26 cellular contexts compared by ENCODE assay signal in the genomic region with DNA sequence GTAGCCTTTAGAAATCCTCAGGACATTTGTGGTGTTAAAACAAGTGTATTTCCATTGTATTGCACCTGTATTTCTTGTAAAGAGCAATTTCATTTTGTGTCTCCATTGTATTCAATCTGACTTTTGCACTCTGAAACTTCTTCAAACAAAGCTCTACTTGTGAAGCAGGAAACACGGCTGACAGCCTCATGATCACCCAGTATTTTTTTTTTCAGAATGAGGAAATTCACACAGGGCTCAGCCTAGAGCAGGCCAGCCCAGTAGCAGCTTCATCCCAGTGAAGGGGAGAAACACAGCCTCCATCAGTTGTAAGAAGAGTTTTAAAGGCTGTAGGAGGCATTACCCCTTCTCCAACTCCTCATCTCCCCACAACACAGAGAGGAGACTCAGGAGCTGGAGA.
DNase-seq lines count a peak whose midpoint lies in the region; ATAC-seq and TF ChIP-seq lines count a peak whose summit lies in the region.
"Had no signal": no experiment of that assay in that cellular context is flagged by ENCODE, and none has a peak within 500 bp of the region (broad histone marks: within the 10 kb centered on the region; RNA-seq: fewer than 3 reads in every experiment).

No MANE protein-coding gene starts in this region.

- no peaks in the 10 kb centered on the region for H3K36me3 ChIP-seq in GM06990 (ENCODE audit: control insufficient read depth, insufficient read depth, low read length)
- no peaks in the 10 kb centered on the region for H3K36me3 ChIP-seq in endodermal cell (ENCODE audit: control insufficient read depth, insufficient read depth, low read length)
- H3K36me3 ChIP-seq in left lung: no peaks in the 10 kb centered on the region
- H3K36me3 ChIP-seq: SJCRH30 had no signal

- H3K27ac ChIP-seq in endodermal cell (ENCODE audit: low read depth, low read length) (no peak overlapping the region), left lung (no peak overlapping the region)
- H3K27ac ChIP-seq: SJCRH30, skin epidermis had no signal

- H3K27me3 Mint-ChIP-seq in endodermal cell (ENCODE audit: insufficient read depth): peaks cover 6% of the 10 kb centered on the region

- H3K4me1 ChIP-seq in endodermal cell (ENCODE audit: control insufficient read depth, insufficient read depth, low read length) (no peaks in the 10 kb centered on the region), left lung (no peaks in the 10 kb centered on the region)
- H3K4me1 ChIP-seq: SJCRH30 had no signal

- no peak overlapping the region for H3K27ac Mint-ChIP-seq in endodermal cell
- H3K27ac Mint-ChIP-seq: activated CD4-positive, alpha-beta T cell treated with anti-CD3 and anti-CD28 coated beads, Interleukin-2, amount 10 ng/mL, durations not matched to agents 24 days and 14 days; activated naive CD8-positive, alpha-beta T cell; CD4-positive, alpha-beta memory T cell; mesothelial cell of epicardium; natural killer cell; WTC11 had no signal

- H3K27me3 ChIP-seq in GM06990 (replicated peaks; ENCODE audit: control insufficient read depth, insufficient read depth, low read length) (no peaks in the 10 kb centered on the region; the same call in 1 of the 2 replicates), endodermal cell (ENCODE audit: control insufficient read depth, insufficient read depth, low read length, poor library complexity, severe bottlenecking) (no peaks in the 10 kb centered on the region), left lung (no peaks in the 10 kb centered on the region)
- H3K27me3 ChIP-seq: SJCRH30 had no signal

- intact Hi-C loops in left lung (cut with DNase I): no loop called here

- H3K4me3 Mint-ChIP-seq in endodermal cell: no peak overlapping the region
- H3K4me3 Mint-ChIP-seq: activated CD4-positive, alpha-beta T cell treated with anti-CD3 and anti-CD28 coated beads, Interleukin-2, amount 10 ng/mL, durations not matched to agents 24 days and 14 days; activated naive CD8-positive, alpha-beta T cell; CD4-positive, alpha-beta memory T cell; mesothelial cell of epicardium; natural killer cell; WTC11 had no signal

- TF ChIP-seq CTCF in GM06990 (IDR thresholded peaks at IDR 0.05; ENCODE audit: insufficient read depth, low read length, poor library complexity, severe bottlenecking) (no peak), endodermal cell (conservative IDR thresholded peaks at IDR 0.05) (no peak), left lung (IDR thresholded peaks at IDR 0.05) (no peak), GM13977 (IDR thresholded peaks at IDR 0.05; ENCODE audit: extremely low read depth, insufficient read depth, missing control alignments) (no peak)

- H3K9me3 Mint-ChIP-seq in endodermal cell: no peaks in the 10 kb centered on the region
- H3K9me3 Mint-ChIP-seq: activated CD4-positive, alpha-beta T cell treated with anti-CD3 and anti-CD28 coated beads, Interleukin-2, amount 10 ng/mL, durations not matched to agents 24 days and 14 days; mesothelial cell of epicardium; WTC11 had no signal

- H3K4me3 ChIP-seq in GM06990 (replicated peaks; ENCODE audit: low read depth, low read length) (no peak overlapping the region), endodermal cell (ENCODE audit: low read length) (no peak overlapping the region), left lung (no peak overlapping the region)
- H3K4me3 ChIP-seq: A549, SJCRH30, skin epidermis had no signal

- ATAC-seq in left lung: peak; percentile 28
- ATAC-seq in GM19351 (IDR thresholded peaks at IDR 0.05; ENCODE audit: unreplicated experiment): no peak
- ATAC-seq: natural killer cell, WTC11 had no signal

- in situ Hi-C loops in GM13977 (cut with MboI; ENCODE audit: low pct_unique_long_range_greater_than_20kb, low sequenced_read_pairs, unreplicated experiment): no loop called here

- 0% methylated on average over 1 of the region's 1 CpG for WGBS in endodermal cell (ENCODE audit: insufficient coverage in 1 of 2, insufficient read length in 1 of 2), 2 experiments

- no peaks in the 10 kb centered on the region for H3K9me3 ChIP-seq in endodermal cell (ENCODE audit: control insufficient read depth, low read length)
- H3K9me3 ChIP-seq in left lung: no peaks in the 10 kb centered on the region
- H3K9me3 ChIP-seq: A549, SJCRH30 had no signal

- no peak overlapping the region for H3K9ac ChIP-seq in endodermal cell (ENCODE audit: extremely low read depth, low read length, poor library complexity, severe bottlenecking)

- H3K4me1 Mint-ChIP-seq in endodermal cell: peaks cover 2% of the 10 kb centered on the region
- H3K4me1 Mint-ChIP-seq: activated CD4-positive, alpha-beta T cell treated with anti-CD3 and anti-CD28 coated beads, Interleukin-2, amount 10 ng/mL, durations not matched to agents 24 days and 14 days; CD4-positive, alpha-beta memory T cell; natural killer cell had no signal

- peak; percentile 27 for DNase-seq in GM06990 (ENCODE audit: extremely low read depth, insufficient read length)
- peak; percentile 9 for DNase-seq in endodermal cell
- no peak for DNase-seq in left lung
- peak; percentile 2 for DNase-seq in pons (ENCODE audit: low spot score)
- no peak for DNase-seq in germinal center (ENCODE audit: low spot score)
- no peak for DNase-seq in GM13977 (ENCODE audit: low spot score)
- DNase-seq in NCI-H1436 (lab: John Stamatoyannopoulos, UW): no peak
- DNase-seq: activated CD4-positive, alpha-beta T cell treated with anti-CD3 and anti-CD28 coated beads, Interleukin-2, amount 10 ng/mL, durations not matched to agents 24 days and 14 days; activated effector memory CD4-positive, alpha-beta T cell treated with Interleukin-2 at 50 U/mL for 16 hours; CD4-positive, alpha-beta memory T cell; DMS 273 treated with DMSO at 0.1 percent for 48 hours; natural killer cell; NCI-H1048; NCI-H1694; NCI-H446 treated with DMSO at 0.1 percent for 48 hours; NCI-H82; retina; SJCRH30; stimulated activated naive CD4-positive, alpha-beta T cell treated with Interleukin-2 at 50 U/mL for 16 hours; T1000 had no signal

- H3K36me3 Mint-ChIP-seq in endodermal cell (ENCODE audit: low read depth): no peaks in the 10 kb centered on the region
- H3K36me3 Mint-ChIP-seq: activated naive CD8-positive, alpha-beta T cell; CD4-positive, alpha-beta memory T cell; mesothelial cell of epicardium; natural killer cell; WTC11 had no signal

Comparison
In these comparisons a context has a peak if more than half of its experiments do, and no peak if none do; other contexts are left out.
1. DNase-seq: peak in GM06990 (single experiment), endodermal cell (single experiment) and pons (single experiment); none in left lung (0 of 2), germinal center (single experiment), GM13977 (single experiment) and NCI-H1436 (single experiment).